Comparison of ENCODE assay signal across 9 cellular contexts in genomic region chr4:56803473-56803872, GRCh38. TPM values are rescaled to one million over a fixed set of nuclear protein-coding genes. Genes with fewer than 3 reads are reported as not detected.
A peak's percentile ranks its signal among the peaks of the same experiment; 100 is the strongest.
DNase-seq lines count a peak whose midpoint lies in the region; ATAC-seq and TF ChIP-seq lines count a peak whose summit lies in the region.
"Had no signal": no experiment of that assay in that cellular context is flagged by ENCODE, and none has a peak within 500 bp of the region (broad histone marks: within the 10 kb centered on the region; RNA-seq: fewer than 3 reads in every experiment).

No MANE protein-coding gene starts in this region.

- peak overlapping the region; percentile 7 for H3K27ac Mint-ChIP-seq in activated naive CD8-positive, alpha-beta T cell treated with anti-CD3 and anti-CD28 coated beads, Interleukin-2, amount 50 U/mL, for 24 hours

- H3K4me2 ChIP-seq in MM.1S (ENCODE audit: low read depth, low read length), result peak overlapping the region; percentile 30

- H3K4me3 Mint-ChIP-seq in activated naive CD8-positive, alpha-beta T cell treated with anti-CD3 and anti-CD28 coated beads, Interleukin-2, amount 50 U/mL, for 24 hours, result no peak overlapping the region

- ATAC-seq in activated naive CD8-positive, alpha-beta T cell treated with anti-CD3 and anti-CD28 coated beads, Interleukin-2, amount 50 U/mL, for 24 hours, result no peak
- ATAC-seq in GM19035 (IDR thresholded peaks at IDR 0.05; ENCODE audit: unreplicated experiment) (no peak), HG03108 (IDR thresholded peaks at IDR 0.05; ENCODE audit: unreplicated experiment) (no peak)

- H3K36me3 Mint-ChIP-seq in activated naive CD8-positive, alpha-beta T cell treated with anti-CD3 and anti-CD28 coated beads, Interleukin-2, amount 50 U/mL, for 24 hours (ENCODE audit: low read depth), result no peaks in the 10 kb centered on the region

- no peak overlapping the region for H3K9ac ChIP-seq in MM.1S (ENCODE audit: low read length)

- no peaks in the 10 kb centered on the region for H3K9me3 ChIP-seq in MM.1S (replicated peaks; ENCODE audit: insufficient read depth, low read length)

- TF ChIP-seq CTCF in MM.1S (IDR thresholded peaks at IDR 0.05; ENCODE audit: low read length), result no peak

- H3K27me3 Mint-ChIP-seq in activated naive CD8-positive, alpha-beta T cell treated with anti-CD3 and anti-CD28 coated beads, Interleukin-2, amount 50 U/mL, for 24 hours, result no peaks in the 10 kb centered on the region

- H3F3A ChIP-seq in MM.1S (ENCODE audit: insufficient read depth, low read length), result 0 out of 2 replicates have a peak, but pooled peaks cover 12% of the 10 kb centered on the region

- no peaks in the 10 kb centered on the region for H3K27me3 ChIP-seq in MM.1S (replicated peaks; ENCODE audit: insufficient read depth, low read length)

- no peaks in the 10 kb centered on the region for H3K79me2 ChIP-seq in MM.1S (ENCODE audit: low read length)

- no peak overlapping the region for H2AFZ ChIP-seq in MM.1S (ENCODE audit: low read length)

- H3K9me2 ChIP-seq in MM.1S (replicated peaks; ENCODE audit: insufficient read depth, low read length), result no peaks in the 10 kb centered on the region

- no peaks in the 10 kb centered on the region for H3K36me3 ChIP-seq in MM.1S (replicated peaks; ENCODE audit: insufficient read depth, low read length)

- no peak overlapping the region for H3K4me3 ChIP-seq in MM.1S (ENCODE audit: low read length)

- peaks cover 40% of the 10 kb centered on the region for H3K4me1 Mint-ChIP-seq in activated naive CD8-positive, alpha-beta T cell treated with anti-CD3 and anti-CD28 coated beads, Interleukin-2, amount 50 U/mL, for 24 hours

- peaks cover 22% of the 10 kb centered on the region for H3K4me1 ChIP-seq in MM.1S (ENCODE audit: low read length)

- H4K20me1 ChIP-seq in MM.1S (ENCODE audit: insufficient read depth, low read length), result no peaks in the 10 kb centered on the region

- peak; percentile 11 for DNase-seq in stimulated activated CD4-positive, alpha-beta T cell treated with anti-CD3 and anti-CD28 coated beads, Interleukin-15, amount 100 ng/mL, for 24 hours
- DNase-seq in stimulated activated CD4-positive, alpha-beta T cell treated with anti-CD3 and anti-CD28 coated beads, Interleukin-1b, Interleukin-23, amount 100 ng/mL, for 48 hours, result no peak
- peak; percentile 75 for DNase-seq in MM.1S
- DNase-seq in activated naive CD8-positive, alpha-beta T cell treated with anti-CD3 and anti-CD28 coated beads, Interleukin-2, amount 50 U/mL, for 24 hours, result no peak
- DNase-seq in NCI-H187 (lab: John Stamatoyannopoulos, UW), result no peak
- DNase-seq in occipital lobe (lab: John Stamatoyannopoulos, UW), result no peak
- DNase-seq: NK-92 treated with Interleukin-12 subunit alpha and Interleukin-12 subunit beta, amount 100 ng/mL, for 24 hours had no signal

- no peaks in the 10 kb centered on the region for H3K9me3 Mint-ChIP-seq in activated naive CD8-positive, alpha-beta T cell treated with anti-CD3 and anti-CD28 coated beads, Interleukin-2, amount 50 U/mL, for 24 hours

- H3K27ac ChIP-seq in MM.1S (ENCODE audit: low read length), result peak overlapping the region; percentile 33; the same call in 1 of the 2 replicates

RNA-seq across cellular contexts. Expression of gene SPINK2, which starts 18.0 kb away (rescaled TPM):
- not detected for total RNA-seq in occipital lobe

Comparison
In these comparisons a context has a peak if more than half of its experiments do, and no peak if none do; other contexts are left out.
1. DNase-seq: peak in stimulated activated CD4-positive, alpha-beta T cell treated with anti-CD3 and anti-CD28 coated beads, Interleukin-15, amount 100 ng/mL, for 24 hours (single experiment) and MM.1S (single experiment); none in stimulated activated CD4-positive, alpha-beta T cell treated with anti-CD3 and anti-CD28 coated beads, Interleukin-1b, Interleukin-23, amount 100 ng/mL, for 48 hours (single experiment), activated naive CD8-positive, alpha-beta T cell treated with anti-CD3 and anti-CD28 coated beads, Interleukin-2, amount 50 U/mL, for 24 hours (single experiment), NCI-H187 (0 of 2) and occipital lobe (single experiment).